In genomic region chr12:45290218-45290609, GRCh38 we compare ENCODE assay signal across 18 cellular contexts.
DNase-seq lines count a peak whose midpoint lies in the region; ATAC-seq and TF ChIP-seq lines count a peak whose summit lies in the region.
"Had no signal": no experiment of that assay in that cellular context is flagged by ENCODE, and none has a peak within 500 bp of the region (broad histone marks: within the 10 kb centered on the region; RNA-seq: fewer than 3 reads in every experiment).

No MANE protein-coding gene starts in this region.

- H3K27ac ChIP-seq in esophagus muscularis mucosa (replicated peaks in 1 of 4): peak overlapping the region; percentile 77 to 85 (median 84)
- H3K27ac ChIP-seq in rectal smooth muscle tissue (ENCODE audit: low read depth, low read length): peak overlapping the region; percentile 52
- no peak overlapping the region for H3K27ac ChIP-seq in mesendoderm (ENCODE audit: low read depth, low read length)

- no peaks in the 10 kb centered on the region for H3K79me2 ChIP-seq in mesendoderm (ENCODE audit: control insufficient read depth, insufficient read depth, low read length)

- no peak overlapping the region for H2BK120ac ChIP-seq in mesendoderm (ENCODE audit: low read depth, low read length)

- H2AK5ac ChIP-seq in mesendoderm (ENCODE audit: low read length): no peak overlapping the region

- H3K4me1 ChIP-seq in esophagus muscularis mucosa (peaks cover 0 to 84% (median 64%) of the 10 kb centered on the region in 4 donors), rectal smooth muscle tissue (ENCODE audit: control insufficient read depth, insufficient read depth, low read length) (peaks cover 19% of the 10 kb centered on the region), mesendoderm (ENCODE audit: control insufficient read depth, low read depth, low read length) (no peaks in the 10 kb centered on the region)

- DNase-seq in EL (peak; percentile 44), NCI-H226 (peak; percentile 90), esophagus muscularis mucosa (ENCODE audit: extremely low spot score) (no peak), mesendoderm (no peak), left lobe of liver (ENCODE audit: low spot score) (no peak), foreskin melanocyte (no peak)
- DNase-seq in activated CD4-positive, alpha-beta T cell treated with anti-CD3 and anti-CD28 coated beads for 48 hours: no peak
- DNase-seq: activated CD8-positive, alpha-beta T cell treated with anti-CD3 and anti-CD28 coated beads for 36 hours; cortex of kidney; Karpas-422; NCI-H2171 treated with DMSO at 0.1 percent for 48 hours; occipital lobe; stimulated activated CD4-positive, alpha-beta T cell treated with anti-CD3 and anti-CD28 coated beads, Interleukin-1b, Interleukin-23, amount 100 ng/mL, for 48 hours; stimulated activated naive B cell treated with anti-CD40 and anti-IgM and Interleukin-4, amounts not matched to agents 10 μg/mL and 1 μg/mL and 100 μg/mL, for 72 hours; T-helper 2 cell had no signal

- no peaks in the 10 kb centered on the region for H3K9me3 ChIP-seq in esophagus muscularis mucosa

- H3K27me3 ChIP-seq in esophagus muscularis mucosa (no peaks in the 10 kb centered on the region), rectal smooth muscle tissue (ENCODE audit: control insufficient read depth, insufficient read depth, low read length) (no peaks in the 10 kb centered on the region), mesendoderm (ENCODE audit: insufficient read depth, low read length, poor library complexity) (no peaks in the 10 kb centered on the region)

- intact Hi-C loops in esophagus muscularis mucosa (cut with DNase I): no loop called here

- no peak overlapping the region for H3K4ac ChIP-seq in mesendoderm (ENCODE audit: low read depth, low read length)

- no peak overlapping the region for H4K8ac ChIP-seq in mesendoderm (ENCODE audit: low read depth, low read length)

- WGBS in esophagus muscularis mucosa: 84% methylated on average over 2 of the region's 2 CpGs
- no CpG with 5 or more reads among the region's 2 CpGs for WGBS in mesendoderm (ENCODE audit: extremely low coverage, insufficient coverage, low lambda C conversion rate)

- no peak for TF ChIP-seq POLR2A in esophagus muscularis mucosa (IDR thresholded peaks at IDR 0.05; ENCODE audit: low read depth)

- ATAC-seq in left lobe of liver: no peak
- ATAC-seq: activated CD8-positive, alpha-beta T cell treated with anti-CD3 and anti-CD28 coated beads for 36 hours; activated naive CD4-positive, alpha-beta T cell treated with anti-CD3 and anti-CD28 coated beads, Interleukin-2, amount 50 U/mL, for 72 hours; HCT116 had no signal

- H3K4me3 ChIP-seq in esophagus muscularis mucosa: no peak overlapping the region
- no peak overlapping the region for H3K4me3 ChIP-seq in rectal smooth muscle tissue (ENCODE audit: low read length)
- no peak overlapping the region for H3K4me3 ChIP-seq in mesendoderm (ENCODE audit: low read length)

- no peak overlapping the region for H3K56ac ChIP-seq in mesendoderm (ENCODE audit: low read length)

- no peak overlapping the region for H2BK5ac ChIP-seq in mesendoderm (ENCODE audit: low read length)

- no peak overlapping the region for H2BK15ac ChIP-seq in mesendoderm (replicated peaks; ENCODE audit: low read depth)

- H3K36me3 ChIP-seq in esophagus muscularis mucosa: no peaks in the 10 kb centered on the region
- no peaks in the 10 kb centered on the region for H3K36me3 ChIP-seq in rectal smooth muscle tissue (ENCODE audit: control insufficient read depth, insufficient read depth, low read length)
- no peaks in the 10 kb centered on the region for H3K36me3 ChIP-seq in mesendoderm (ENCODE audit: control insufficient read depth, insufficient read depth, low read length)

- TF ChIP-seq CTCF in esophagus muscularis mucosa (IDR thresholded peaks at IDR 0.05): no peak

- no peak overlapping the region for H3K18ac ChIP-seq in mesendoderm (ENCODE audit: low read length)

- TF ChIP-seq EP300 in esophagus muscularis mucosa (IDR thresholded peaks at IDR 0.05): no peak

- no peak overlapping the region for H3K4me2 ChIP-seq in mesendoderm (ENCODE audit: low read length)

- H3K23ac ChIP-seq in mesendoderm (ENCODE audit: low read length): no peak overlapping the region

- no peak overlapping the region for H4K5ac ChIP-seq in mesendoderm (ENCODE audit: low read length)

- H3K9ac ChIP-seq in rectal smooth muscle tissue (ENCODE audit: low read length) (no peak overlapping the region), mesendoderm (ENCODE audit: low read length) (no peak overlapping the region)

- H3K79me1 ChIP-seq in mesendoderm (ENCODE audit: low read length): peaks cover 4% of the 10 kb centered on the region

Comparison
In these comparisons a context has a peak if more than half of its experiments do, and no peak if none do; other contexts are left out.
1. DNase-seq: peak in EL (single experiment) and NCI-H226 (single experiment); none in esophagus muscularis mucosa (single experiment), activated CD4-positive, alpha-beta T cell treated with anti-CD3 and anti-CD28 coated beads for 48 hours (single experiment), mesendoderm (single experiment), left lobe of liver (single experiment) and foreskin melanocyte (single experiment).